In genomic region chr20:25310268-25310920, GRCh38 we compare ENCODE assay signal across 8 cellular contexts.
DNase-seq lines count a peak whose midpoint lies in the region; ATAC-seq and TF ChIP-seq lines count a peak whose summit lies in the region.

No MANE protein-coding gene starts in this region.

- intact Hi-C loops in mammary epithelial cell (cut with micrococcal nuclease) (loop anchor here (1.0 kb wide), 1 partner anchor 89 kb away; no protein-coding TSS in a partner anchor), left colon (cut with DNase I, micrococcal nuclease) (loop anchor here in 1 of 2 donors (10.0 kb wide), 1 partner anchor 74 kb away; no protein-coding TSS in a partner anchor)

- H3K27ac Mint-ChIP-seq in T-helper 1 cell treated with Interleukin-12 subunit alpha and Interleukin-12 subunit beta and Interleukin-4 antibody, amounts not matched to agents 30 μg/mL and 1 μg/mL, for 36 hours, result peak overlapping the region; percentile 98

- no peaks in the 10 kb centered on the region for H4K20me1 ChIP-seq in GM23248 (ENCODE audit: insufficient read depth)
- no peaks in the 10 kb centered on the region for H4K20me1 ChIP-seq in mammary epithelial cell (ENCODE audit: insufficient read depth, low read length)

- H3F3A ChIP-seq in GM23248 (ENCODE audit: insufficient read depth), result peaks cover 17% of the 10 kb centered on the region

- in situ Hi-C loops in GM23248 (cut with MboI) (no loop called here), KBM-7 (cut with MboI; ENCODE audit: low pct_unique_long_range_greater_than_20kb, low sequenced_read_pairs) (no loop called here), mammary epithelial cell (cut with MboI; ENCODE audit: low sequenced_read_pairs in 2 of 2) (loop anchor here (5.0 to 25.0 kb wide), 6 partner anchors 87 to 552 kb away; partner anchors contain the start of genes ACSS1 (in 1 of the 2) and ZNF337 (in 1 of the 2))

- no peaks in the 10 kb centered on the region for H3K9me2 ChIP-seq in GM23248 (ENCODE audit: insufficient read depth)

- 0 to 1% methylated on average over 6 of the region's 6 CpGs for WGBS in GM23248 (ENCODE audit: low coverage in 1 of 2, low lambda C conversion rate in 2 of 2, missing lambda C conversion rate in 2 of 2), 2 experiments
- WGBS in mammary epithelial cell (ENCODE audit: low coverage, missing lambda C conversion rate), result 33% methylated on average over 3 of the region's 6 CpGs

- TF ChIP-seq CTCF in GM12865 (IDR thresholded peaks at IDR 0.05; ENCODE audit: insufficient read depth, low read depth, low read length, missing control alignments), result peak; percentile 71
- peak; percentile 84 to 87 for TF ChIP-seq CTCF in mammary epithelial cell (conservative IDR thresholded peaks at IDR 0.05 in 1 of 2, IDR thresholded peaks at IDR 0.05 in 1 of 2; ENCODE audit: extremely low read depth in 1 of 2, insufficient read depth in 1 of 2, low read depth in 1 of 2, low read length in 2 of 2)

- H3K4me1 ChIP-seq in GM23248 (ENCODE audit: insufficient read depth) (peaks cover 34% of the 10 kb centered on the region), mammary epithelial cell (ENCODE audit: insufficient read depth, low read length) (peaks cover 25% of the 10 kb centered on the region)

- CTCF ChIA-PET in mammary epithelial cell (lab: Charles Lee; ENCODE audit: low non-redundant PET), result interaction anchor here (0.7 kb wide), 1 partner anchor 147 kb away, joined by 4 read pairs; no protein-coding TSS in a partner anchor

- H3K4me3 ChIP-seq in GM12865 (ENCODE audit: low read depth, low read length) (peak overlapping the region; percentile 3), GM23248 (peak overlapping the region; percentile 67), mammary epithelial cell (replicated peaks in 1 of 3; ENCODE audit: insufficient read depth in 1 of 3, low read depth in 2 of 3, low read length in 3 of 3) (peak overlapping the region in 1 of 3 experiments; percentile 20)

- H3K9me3 ChIP-seq in GM23248 (ENCODE audit: low read depth) (no peaks in the 10 kb centered on the region), mammary epithelial cell (replicated peaks; ENCODE audit: insufficient read depth, low read length) (no peaks in the 10 kb centered on the region)

- DNase-seq in GM12865 (ENCODE audit: low read depth), result peak; percentile 82
- DNase-seq in GM23248, result peak; percentile 92
- peak; percentile 61 for DNase-seq in KBM-7
- DNase-seq in mammary epithelial cell, result peak; percentile 83
- DNase-seq in left colon, result peak; percentile 62 to 81
- DNase-seq in stimulated activated CD4-positive, alpha-beta T cell treated with anti-CD3 and anti-CD28 coated beads, Interleukin-4, amount 100 ng/mL, for 24 hours, result peak; percentile 52
- no peak for DNase-seq in germinal center (ENCODE audit: low spot score)

- peak overlapping the region; percentile 96 for H3K4me2 ChIP-seq in GM23248 (ENCODE audit: unreplicated experiment)
- peak overlapping the region; percentile 72 for H3K4me2 ChIP-seq in mammary epithelial cell (ENCODE audit: insufficient read depth, low read depth, low read length)

- no TSS peak for BruUV-seq in mammary epithelial cell (replicated peaks; lab: Mats Ljungman, UMichigan)

- peak; percentile 80 for ATAC-seq in left colon

- H3K27me3 ChIP-seq in GM23248 (replicated peaks; ENCODE audit: insufficient read depth), result no peaks in the 10 kb centered on the region
- no peaks in the 10 kb centered on the region for H3K27me3 ChIP-seq in mammary epithelial cell (ENCODE audit: insufficient read depth, low read length)

- peaks cover 32% of the 10 kb centered on the region for H3K4me1 Mint-ChIP-seq in T-helper 1 cell treated with Interleukin-12 subunit alpha and Interleukin-12 subunit beta and Interleukin-4 antibody, amounts not matched to agents 30 μg/mL and 1 μg/mL, for 36 hours (ENCODE audit: low read depth)

- H3K9ac ChIP-seq in GM23248 (peak overlapping the region; percentile 87), mammary epithelial cell (ENCODE audit: insufficient read depth, low read length) (no peak overlapping the region)

- H3K36me3 ChIP-seq in GM23248 (ENCODE audit: low read depth) (0 out of 2 replicates have a peak, but pooled peaks cover 4% of the 10 kb centered on the region), mammary epithelial cell (ENCODE audit: insufficient read depth, low read length) (no peaks in the 10 kb centered on the region)

- H3K36me3 Mint-ChIP-seq in T-helper 1 cell treated with Interleukin-12 subunit alpha and Interleukin-12 subunit beta and Interleukin-4 antibody, amounts not matched to agents 30 μg/mL and 1 μg/mL, for 36 hours (ENCODE audit: low read depth), result peaks cover 10% of the 10 kb centered on the region

- H3K9me3 Mint-ChIP-seq in T-helper 1 cell treated with Interleukin-12 subunit alpha and Interleukin-12 subunit beta and Interleukin-4 antibody, amounts not matched to agents 30 μg/mL and 1 μg/mL, for 36 hours, result no peaks in the 10 kb centered on the region

- H2AFZ ChIP-seq in GM23248 (peak overlapping the region; percentile 62), mammary epithelial cell (ENCODE audit: low read depth, low read length) (peak overlapping the region; percentile 24)

- H3K79me2 ChIP-seq in GM23248 (ENCODE audit: insufficient read depth) (no peaks in the 10 kb centered on the region), mammary epithelial cell (ENCODE audit: insufficient read depth, low read length) (no peaks in the 10 kb centered on the region)

- H3K27ac ChIP-seq in GM23248, result peak overlapping the region; percentile 97
- H3K27ac ChIP-seq in mammary epithelial cell (ENCODE audit: insufficient read depth, low read depth, low read length), result peak overlapping the region; percentile 23

- H3K27me3 Mint-ChIP-seq in T-helper 1 cell treated with Interleukin-12 subunit alpha and Interleukin-12 subunit beta and Interleukin-4 antibody, amounts not matched to agents 30 μg/mL and 1 μg/mL, for 36 hours (ENCODE audit: low read depth), result no peaks in the 10 kb centered on the region

- peak overlapping the region; percentile 87 for H3K4me3 Mint-ChIP-seq in T-helper 1 cell treated with Interleukin-12 subunit alpha and Interleukin-12 subunit beta and Interleukin-4 antibody, amounts not matched to agents 30 μg/mL and 1 μg/mL, for 36 hours

- dilution Hi-C loops in mammary epithelial cell (cut with HindIII; ENCODE audit: low sequenced_read_pairs), result loop anchor here (5.0 kb wide), 3 partner anchors 38 to 87 kb away; no protein-coding TSS in a partner anchor

Comparison
In these comparisons a context has a peak if more than half of its experiments do, and no peak if none do; other contexts are left out.
1. in situ Hi-C loops: an anchor here in mammary epithelial cell (5.0 to 25.0 kb wide); none called in GM23248 and KBM-7.